In genomic region chr14:63478437-63478852, GRCh38 we compare ENCODE assay signal across 8 cellular contexts.
DNase-seq lines count a peak whose midpoint lies in the region; ATAC-seq lines count a peak whose summit lies in the region.

No MANE protein-coding gene starts in this region.

- H3K27ac Mint-ChIP-seq in IgD-negative memory B cell, result peak overlapping the region; percentile 2 to 40 (median 3)
- peak overlapping the region; percentile 33 for H3K27ac Mint-ChIP-seq in stimulated activated memory B cell treated with anti-CD40 and anti-IgM and Interleukin-4, amounts not matched to agents 10 μg/mL and 1 μg/mL and 100 μg/mL, for 72 hours

- no peaks in the 10 kb centered on the region for H3K9me3 Mint-ChIP-seq in IgD-negative memory B cell
- no peaks in the 10 kb centered on the region for H3K9me3 Mint-ChIP-seq in stimulated activated memory B cell treated with anti-CD40 and anti-IgM and Interleukin-4, amounts not matched to agents 10 μg/mL and 1 μg/mL and 100 μg/mL, for 72 hours

- peak; percentile 44 for ATAC-seq in HG02623 (IDR thresholded peaks at IDR 0.05; ENCODE audit: unreplicated experiment)
- peak; percentile 74 for ATAC-seq in stimulated activated memory B cell treated with anti-CD40 and anti-IgM and Interleukin-4, amounts not matched to agents 10 μg/mL and 1 μg/mL and 100 μg/mL, for 72 hours

- H3K27me3 Mint-ChIP-seq in IgD-negative memory B cell, result no peaks in the 10 kb centered on the region
- no peaks in the 10 kb centered on the region for H3K27me3 Mint-ChIP-seq in stimulated activated memory B cell treated with anti-CD40 and anti-IgM and Interleukin-4, amounts not matched to agents 10 μg/mL and 1 μg/mL and 100 μg/mL, for 72 hours

- peaks cover 6% of the 10 kb centered on the region for H3K36me3 Mint-ChIP-seq in IgD-negative memory B cell
- H3K36me3 Mint-ChIP-seq in stimulated activated memory B cell treated with anti-CD40 and anti-IgM and Interleukin-4, amounts not matched to agents 10 μg/mL and 1 μg/mL and 100 μg/mL, for 72 hours, result peaks cover 10% of the 10 kb centered on the region

- H3K4me3 Mint-ChIP-seq in IgD-negative memory B cell, result peak overlapping the region in 1 of 4 donors; percentile 76
- H3K4me3 Mint-ChIP-seq in stimulated activated memory B cell treated with anti-CD40 and anti-IgM and Interleukin-4, amounts not matched to agents 10 μg/mL and 1 μg/mL and 100 μg/mL, for 72 hours, result no peak overlapping the region

- DNase-seq in activated T-cell treated with anti-CD3 and anti-CD28 coated beads for 48 hours (ENCODE audit: low read depth) (peak; percentile 6), activated T-cell treated with anti-CD3 and anti-CD28 coated beads for 4 hours (no peak), AG08396 (ENCODE audit: low spot score) (no peak), NCI-H345 treated with DMSO at 0.1 percent for 48 hours (lab: John Stamatoyannopoulos, UW; ENCODE audit: unreplicated experiment) (no peak), NCI-H774 (lab: John Stamatoyannopoulos, UW) (no peak)

- peaks cover 30 to 37% (median 36%) of the 10 kb centered on the region in 3 donors for H3K4me1 Mint-ChIP-seq in IgD-negative memory B cell
- peaks cover 37% of the 10 kb centered on the region for H3K4me1 Mint-ChIP-seq in stimulated activated memory B cell treated with anti-CD40 and anti-IgM and Interleukin-4, amounts not matched to agents 10 μg/mL and 1 μg/mL and 100 μg/mL, for 72 hours
